Comparison of ENCODE assay signal across 10 cellular contexts in the genomic region with DNA sequence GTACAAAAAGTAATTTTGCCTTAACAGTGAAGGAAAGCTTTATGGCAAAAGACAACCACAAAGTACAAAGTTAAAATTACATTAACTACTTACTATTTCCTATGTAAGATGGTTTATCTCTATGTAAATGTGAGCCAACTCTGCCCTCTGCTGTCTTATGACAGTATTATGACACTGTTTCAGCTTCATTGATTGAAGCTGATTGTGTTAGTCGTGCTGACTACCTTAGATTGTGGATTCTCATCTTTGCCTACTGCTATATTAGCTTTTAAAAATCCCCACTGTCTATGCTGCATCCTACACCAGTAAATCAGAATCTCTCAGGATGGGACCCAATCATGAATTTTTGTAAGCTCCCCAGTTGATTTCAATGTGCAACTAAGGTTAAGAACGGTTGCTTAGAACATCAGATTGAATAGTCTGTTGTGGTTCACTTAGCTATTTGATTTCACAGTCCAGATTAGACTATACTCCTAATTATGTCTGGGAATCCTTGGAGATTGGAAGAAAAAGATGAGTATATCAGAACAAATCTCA. TPM values are rescaled to one million over a fixed set of nuclear protein-coding genes. Genes with fewer than 3 reads are reported as not detected.
DNase-seq lines count a peak whose midpoint lies in the region; ATAC-seq and TF ChIP-seq lines count a peak whose summit lies in the region.
"Had no signal": no experiment of that assay in that cellular context is flagged by ENCODE, and none has a peak within 500 bp of the region (broad histone marks: within the 10 kb centered on the region; RNA-seq: fewer than 3 reads in every experiment).

No MANE protein-coding gene starts in this region.

- H3K23ac ChIP-seq in H9 (ENCODE audit: insufficient read length, low read depth, low read length) = no peak overlapping the region

- H2BK5ac ChIP-seq in H9 (ENCODE audit: insufficient read length, low read length) = no peak overlapping the region

- H4K5ac ChIP-seq in H9 (ENCODE audit: insufficient read length, low read depth, low read length) = no peak overlapping the region

- H3K79me1 ChIP-seq in H9 (ENCODE audit: insufficient read depth, low read depth, low read length, poor library complexity, severe bottlenecking) = no peaks in the 10 kb centered on the region

- H3K9me3 ChIP-seq in H9 (ENCODE audit: control insufficient read depth, low read depth, low read length) = no peaks in the 10 kb centered on the region
- H3K9me3 ChIP-seq: BLaER1 had no signal

- H3K9ac ChIP-seq in H9 (ENCODE audit: extremely low read depth, insufficient read length, low read length) = no peak overlapping the region
- H3K9ac ChIP-seq: BLaER1 had no signal

- DNase-seq in NOMO-1 treated with DMSO at 0.1 percent for 48 hours (lab: John Stamatoyannopoulos, UW; ENCODE audit: unreplicated experiment) (peak; percentile 76), NOMO-1 treated with dmso at 0.1 percent for 144 hours (lab: John Stamatoyannopoulos, UW; ENCODE audit: unreplicated experiment) (no peak), H9 (no peak), NCI-H2227 treated with DMSO at 0.1 percent for 48 hours (lab: John Stamatoyannopoulos, UW) (peak; percentile 33), left cardiac atrium (no peak), skeletal muscle cell (ENCODE audit: low read depth) (peak; percentile 17)

- no peak overlapping the region for H4K8ac ChIP-seq in H9 (replicated peaks; ENCODE audit: insufficient read length, low read depth, low read length)

- no peak overlapping the region for H3T11ph ChIP-seq in H9 (ENCODE audit: low read length)

- H3K14ac ChIP-seq in H9 (ENCODE audit: insufficient read depth, low read length) = no peak overlapping the region

- H3K27me3 ChIP-seq in H9 (ENCODE audit: insufficient read depth, low read length) = no peaks in the 10 kb centered on the region
- H3K27me3 ChIP-seq: BLaER1 had no signal

- no peak overlapping the region for H3K27ac ChIP-seq in H9 (ENCODE audit: insufficient read length, low read depth, low read length)
- H3K27ac ChIP-seq: BLaER1 had no signal

- no peak overlapping the region for H2BK15ac ChIP-seq in H9 (ENCODE audit: low read depth, low read length)

- H4K91ac ChIP-seq in H9 (ENCODE audit: insufficient read length, low read depth, low read length) = no peak overlapping the region

- no peaks in the 10 kb centered on the region for H3K4me1 ChIP-seq in H9 (ENCODE audit: insufficient read depth, low read length)
- H3K4me1 ChIP-seq: BLaER1 had no signal

- H3K27ac Mint-ChIP-seq in H9 = no peak overlapping the region
- no peak overlapping the region for H3K27ac Mint-ChIP-seq in activated T-helper 17 cell treated with anti-CD3 and anti-CD28 coated beads, Interleukin-2, amount 50 U/mL, for 72 hours
- H3K27ac Mint-ChIP-seq: activated naive CD8-positive, alpha-beta T cell had no signal

- H3K56ac ChIP-seq in H9 (ENCODE audit: insufficient read length, low read depth, low read length) = no peak overlapping the region

- H3K36me3 Mint-ChIP-seq in H9 (ENCODE audit: insufficient read depth in 1 of 3, low read depth in 3 of 3) = no peaks in the 10 kb centered on the region
- no peaks in the 10 kb centered on the region for H3K36me3 Mint-ChIP-seq in activated T-helper 17 cell treated with anti-CD3 and anti-CD28 coated beads, Interleukin-2, amount 50 U/mL, for 72 hours (ENCODE audit: low read depth)
- H3K36me3 Mint-ChIP-seq: activated naive CD8-positive, alpha-beta T cell had no signal

- H2BK20ac ChIP-seq in H9 (ENCODE audit: low read depth, low read length, poor library complexity, severe bottlenecking) = no peak overlapping the region

- no peak overlapping the region for H2AK5ac ChIP-seq in H9 (ENCODE audit: insufficient read length, low read length)

- intact Hi-C loops in left cardiac atrium (cut with DNase I) = loop anchor here (5.0 kb wide), 2 partner anchors 70 to 90 kb away; no protein-coding TSS in a partner anchor

- H2BK120ac ChIP-seq in H9 (ENCODE audit: low read depth, low read length, poor library complexity, severe bottlenecking) = no peak overlapping the region

- H3K18ac ChIP-seq in H9 (ENCODE audit: insufficient read length, low read depth, low read length) = no peak overlapping the region

- ATAC-seq in activated T-helper 17 cell treated with anti-CD3 and anti-CD28 coated beads, Interleukin-2, amount 50 U/mL, for 72 hours (replicated peaks) = peak; percentile 75
- ATAC-seq in left cardiac atrium (peak; percentile 78 to 79), HG02852 (IDR thresholded peaks at IDR 0.05; ENCODE audit: unreplicated experiment) (no peak)

- no peaks in the 10 kb centered on the region for H3K4me1 Mint-ChIP-seq in H9
- H3K4me1 Mint-ChIP-seq in activated T-helper 17 cell treated with anti-CD3 and anti-CD28 coated beads, Interleukin-2, amount 50 U/mL, for 72 hours = no peaks in the 10 kb centered on the region

- no peak overlapping the region for H3K4me2 ChIP-seq in H9 (ENCODE audit: insufficient read depth, insufficient read length, low read length)
- H3K4me2 ChIP-seq: BLaER1 had no signal

- peak; percentile 83 for TF ChIP-seq CTCF in H9 (conservative IDR thresholded peaks at IDR 0.05)

- peaks cover 7% of the 10 kb centered on the region for H3K27me3 Mint-ChIP-seq in H9 (ENCODE audit: low read depth)
- peaks cover 11% of the 10 kb centered on the region for H3K27me3 Mint-ChIP-seq in activated T-helper 17 cell treated with anti-CD3 and anti-CD28 coated beads, Interleukin-2, amount 50 U/mL, for 72 hours

- no peak overlapping the region for H2BK12ac ChIP-seq in H9 (ENCODE audit: insufficient read length, low read depth, low read length)

- H3K4me3 ChIP-seq in skeletal muscle cell (ENCODE audit: low read depth, low read length) = no peak overlapping the region
- H3K4me3 ChIP-seq: BLaER1 had no signal

- no peaks in the 10 kb centered on the region for H3K9me3 Mint-ChIP-seq in H9
- H3K9me3 Mint-ChIP-seq in activated T-helper 17 cell treated with anti-CD3 and anti-CD28 coated beads, Interleukin-2, amount 50 U/mL, for 72 hours = no peaks in the 10 kb centered on the region

- H3K4me3 Mint-ChIP-seq in H9 = no peak overlapping the region
- H3K4me3 Mint-ChIP-seq in activated T-helper 17 cell treated with anti-CD3 and anti-CD28 coated beads, Interleukin-2, amount 50 U/mL, for 72 hours = no peak overlapping the region
- H3K4me3 Mint-ChIP-seq: activated naive CD8-positive, alpha-beta T cell had no signal

- H2AFZ ChIP-seq in H9 (ENCODE audit: low read length) = no peak overlapping the region

- H3K4ac ChIP-seq in H9 (ENCODE audit: low read depth, low read length) = no peak overlapping the region

- no peaks in the 10 kb centered on the region for H4K20me1 ChIP-seq in H9 (ENCODE audit: control insufficient read depth, insufficient read depth, insufficient read length)
- H4K20me1 ChIP-seq: BLaER1 had no signal

- no peaks in the 10 kb centered on the region for H3K79me2 ChIP-seq in H9 (ENCODE audit: insufficient read depth, low read length)

- H3K23me2 ChIP-seq in H9 (ENCODE audit: insufficient read length, low read depth, low read length, poor library complexity, severe bottlenecking) = no peaks in the 10 kb centered on the region

- no CpG with 5 or more reads among the region's 2 CpGs for WGBS in H9 (ENCODE audit: extremely low coverage, insufficient read length, low lambda C conversion rate)

RNA-seq across cellular contexts. Expression of gene SPTB, which starts 12.2 kb away (rescaled TPM):
- 2.3 and 3.1 TPM in 2 replicates for total RNA-seq in H9 (2021)
- under 1 TPM; 0.15 to 0.29 TPM for total RNA-seq in activated T-helper 17 cell treated with anti-CD3 and anti-CD28 coated beads, Interleukin-2, amount 50 U/mL, for 72 hours
- 10 to 100 TPM; 58.2 to 63.6 TPM for total RNA-seq in left cardiac atrium

RNA-seq across cellular contexts. Expression of gene CHURC1, which starts 22.3 kb away (rescaled TPM):
- total RNA-seq in H9 (2021) (49.5 and 58.7 TPM in 2 replicates), left cardiac atrium (10 to 100 TPM; 89.1 to 97.4 TPM)
- 10 to 100 TPM; 53.8 to 56.0 TPM for total RNA-seq in activated T-helper 17 cell treated with anti-CD3 and anti-CD28 coated beads, Interleukin-2, amount 50 U/mL, for 72 hours

RNA-seq across cellular contexts. Expression of gene GPX2, which starts 50.6 kb away (rescaled TPM):
- total RNA-seq in H9 (2021) = 0.79 TPM in 1 of 2 replicates, not detected in the other
- not detected for total RNA-seq in activated T-helper 17 cell treated with anti-CD3 and anti-CD28 coated beads, Interleukin-2, amount 50 U/mL, for 72 hours
- total RNA-seq in left cardiac atrium = not detected

Comparison
In these comparisons a context has a peak if more than half of its experiments do, and no peak if none do; other contexts are left out.
1. DNase-seq: peak in NOMO-1 treated with DMSO at 0.1 percent for 48 hours (single experiment), NCI-H2227 treated with DMSO at 0.1 percent for 48 hours (single experiment) and skeletal muscle cell (single experiment); none in NOMO-1 treated with dmso at 0.1 percent for 144 hours (single experiment), H9 (single experiment) and left cardiac atrium (single experiment).
2. RNA of gene SPTB, which starts 12.2 kb away (total RNA-seq): 58.2 to 63.6 TPM in left cardiac atrium; 2.3 to 3.1 TPM in H9 and 0.15 to 0.29 TPM in activated T-helper 17 cell treated with anti-CD3 and anti-CD28 coated beads, Interleukin-2, amount 50 U/mL, for 72 hours; every median in the first group is over 10 times any median in the second.